Comparison of ENCODE assay signal across 18 cellular contexts in genomic region chr4:94439606-94440005, GRCh38. TPM values are rescaled to one million over a fixed set of nuclear protein-coding genes. Genes with fewer than 3 reads are reported as not detected.
DNase-seq lines count a peak whose midpoint lies in the region; ATAC-seq and TF ChIP-seq lines count a peak whose summit lies in the region.
"Had no signal": no experiment of that assay in that cellular context is flagged by ENCODE, and none has a peak within 500 bp of the region (broad histone marks: within the 10 kb centered on the region; RNA-seq: fewer than 3 reads in every experiment).

No MANE protein-coding gene starts in this region.

- no peaks in the 10 kb centered on the region for H3K36me3 ChIP-seq in left ventricle myocardium inferior
- no peaks in the 10 kb centered on the region for H3K36me3 ChIP-seq in gastrocnemius medialis
- H3K36me3 ChIP-seq in transverse colon, result no peaks in the 10 kb centered on the region

- H3K9me3 ChIP-seq in left ventricle myocardium inferior (replicated peaks) (no peaks in the 10 kb centered on the region), gastrocnemius medialis (no peaks in the 10 kb centered on the region), transverse colon (no peaks in the 10 kb centered on the region)
- H3K9me3 ChIP-seq: A549, Caco-2 had no signal

- in situ Hi-C loops in gastrocnemius medialis (cut with MboI; ENCODE audit: low sequenced_read_pairs in 4 of 4) (no loop called here), transverse colon (cut with MboI; ENCODE audit: low pct_ligation_motif_present in 1 of 4, low pct_unique_long_range_greater_than_20kb in 1 of 4, low sequenced_read_pairs in 3 of 4) (no loop called here)

- DNase-seq in left ventricle myocardium inferior (no peak), left cardiac atrium (no peak), endothelial cell (ENCODE audit: low spot score) (no peak), gastrocnemius medialis (no peak), NCI-H524 treated with DMSO at 0.1 percent for 48 hours (lab: John Stamatoyannopoulos, UW) (no peak), transverse colon (no peak)
- DNase-seq: 8988T; ACHN; AML-193; C1 segment of cervical spinal cord; Caco-2; CD8-positive, alpha-beta T cell; DMS153; DND-41; GM23248; H7; HCEC 1CT had no signal

- WGBS in transverse colon (ENCODE audit: low coverage in 1 of 2), 2 donors, result 66 to 75% methylated on average over 2 of the region's 2 CpGs

- no peak for TF ChIP-seq EP300 in transverse colon (IDR thresholded peaks at IDR 0.05; ENCODE audit: low read depth)

- intact Hi-C loops in left ventricle myocardium inferior (cut with micrococcal nuclease) (no loop called here), left cardiac atrium (cut with DNase I) (no loop called here), gastrocnemius medialis (cut with DNase I; ENCODE audit: low total_unique reads) (no loop called here), transverse colon (cut with DNase I; ENCODE audit: low total_unique reads) (no loop called here)

- H3K27ac ChIP-seq in left ventricle myocardium inferior (replicated peaks), result peak overlapping the region; percentile 31
- H3K27ac ChIP-seq in gastrocnemius medialis, result peak overlapping the region in 3 of 4 donors; percentile 9 to 81 (median 10)
- no peak overlapping the region for H3K27ac ChIP-seq in transverse colon
- H3K27ac ChIP-seq: A549, GM23248 had no signal

- TF ChIP-seq CTCF in left ventricle myocardium inferior (IDR thresholded peaks at IDR 0.05; ENCODE audit: borderline replicate concordance) (no peak), endothelial cell (IDR thresholded peaks at IDR 0.05; ENCODE audit: unreplicated experiment) (no peak), gastrocnemius medialis (IDR thresholded peaks at IDR 0.05 in 4 of 5, conservative IDR thresholded peaks at IDR 0.05 in 1 of 5) (no peak), transverse colon (IDR thresholded peaks at IDR 0.05) (no peak)

- H3K27ac Mint-ChIP-seq in endothelial cell (ENCODE audit: unreplicated experiment), result peak overlapping the region; percentile 91
- H3K27ac Mint-ChIP-seq: CD8-positive, alpha-beta T cell had no signal

- H3K36me3 Mint-ChIP-seq in endothelial cell (ENCODE audit: low read depth, unreplicated experiment), result no peaks in the 10 kb centered on the region
- H3K36me3 Mint-ChIP-seq: CD8-positive, alpha-beta T cell had no signal

- H3K4me1 ChIP-seq in left ventricle myocardium inferior (no peaks in the 10 kb centered on the region), gastrocnemius medialis (peaks cover 18 to 27% of the 10 kb centered on the region in 2 donors), transverse colon (no peaks in the 10 kb centered on the region)
- H3K4me1 ChIP-seq: A549, Caco-2 had no signal

- H3K27me3 ChIP-seq in left ventricle myocardium inferior (ENCODE audit: low read depth) (no peaks in the 10 kb centered on the region), gastrocnemius medialis (no peaks in the 10 kb centered on the region), transverse colon (no peaks in the 10 kb centered on the region)

- H3K4me1 Mint-ChIP-seq in endothelial cell (ENCODE audit: unreplicated experiment), result peaks cover 9% of the 10 kb centered on the region

- H3K4me3 ChIP-seq in left ventricle myocardium inferior, result no peak overlapping the region
- H3K4me3 ChIP-seq in gastrocnemius medialis, result no peak overlapping the region
- H3K4me3 ChIP-seq in transverse colon, result no peak overlapping the region
- H3K4me3 ChIP-seq: A549, GM23248 had no signal

- H3K4me3 Mint-ChIP-seq in endothelial cell (ENCODE audit: unreplicated experiment), result no peak overlapping the region
- H3K4me3 Mint-ChIP-seq: CD8-positive, alpha-beta T cell had no signal

- no peak for ATAC-seq in left cardiac atrium
- no peak for ATAC-seq in gastrocnemius medialis
- ATAC-seq: A549; CD8-positive, alpha-beta T cell had no signal

- H3K27me3 Mint-ChIP-seq in endothelial cell (ENCODE audit: unreplicated experiment), result no peaks in the 10 kb centered on the region

- TF ChIP-seq POLR2A in gastrocnemius medialis (IDR thresholded peaks at IDR 0.05) (no peak), transverse colon (IDR thresholded peaks at IDR 0.05) (no peak)

- no peaks in the 10 kb centered on the region for H3K9me3 Mint-ChIP-seq in endothelial cell (ENCODE audit: unreplicated experiment)
- H3K9me3 Mint-ChIP-seq: CD8-positive, alpha-beta T cell had no signal

RNA-seq across cellular contexts. Expression of gene PDLIM5, which starts 12.1 kb away (rescaled TPM):
- total RNA-seq in left ventricle myocardium inferior, result 982 TPM
- total RNA-seq in left cardiac atrium, result 100 to 1,000 TPM; 626 to 644 TPM
- total RNA-seq in endothelial cell (ENCODE audit: unreplicated experiment), result 83.5 TPM
- total RNA-seq in gastrocnemius medialis, result 100 to 1,000 TPM; 473 to 833 (median 673) TPM
- total RNA-seq in transverse colon, result 100 to 1,000 TPM in 2 of 4 donors, 10 to 100 TPM in 2; 62.9 to 133 (median 110) TPM

Comparison
In these comparisons a context has a peak if more than half of its experiments do, and no peak if none do; other contexts are left out.
1. H3K27ac ChIP-seq: peak in left ventricle myocardium inferior (single experiment) and gastrocnemius medialis (3 of 4); none in transverse colon (0 of 4).